In genomic region chr10:17075510-17075909, GRCh38 we compare ENCODE assay signal across 8 cellular contexts. TPM values are rescaled to one million over a fixed set of nuclear protein-coding genes. Genes with fewer than 3 reads are reported as not detected.
DNase-seq lines count a peak whose midpoint lies in the region; TF ChIP-seq lines count a peak whose summit lies in the region.

No MANE protein-coding gene starts in this region.

- in situ Hi-C loops in astrocyte of the spinal cord (cut with HindIII; ENCODE audit: low sequenced_read_pairs): no loop called here

- H3K4me1 Mint-ChIP-seq in endodermal cell: peaks cover 13% of the 10 kb centered on the region

- H3K36me3 Mint-ChIP-seq in endodermal cell (ENCODE audit: low read depth): no peaks in the 10 kb centered on the region

- no peak overlapping the region for H3K4me3 ChIP-seq in astrocyte of the spinal cord (ENCODE audit: low read depth, low read length)
- H3K4me3 ChIP-seq in subcutaneous abdominal adipose tissue (ENCODE audit: low read depth in 1 of 5, low read length in 5 of 5): no peak overlapping the region
- no peak overlapping the region for H3K4me3 ChIP-seq in endodermal cell (ENCODE audit: low read length)

- H3K4me1 ChIP-seq in subcutaneous abdominal adipose tissue (ENCODE audit: control insufficient read depth in 5 of 5, insufficient read depth in 5 of 5, low read length in 5 of 5): peaks cover 2 to 14% (median 7%) of the 10 kb centered on the region in 5 donors
- peaks cover 7% of the 10 kb centered on the region for H3K4me1 ChIP-seq in endodermal cell (ENCODE audit: control insufficient read depth, insufficient read depth, low read length)

- H3K27me3 Mint-ChIP-seq in endodermal cell (ENCODE audit: insufficient read depth): no peaks in the 10 kb centered on the region

- H3K27me3 ChIP-seq in subcutaneous abdominal adipose tissue (ENCODE audit: control insufficient read depth in 5 of 5, insufficient read depth in 4 of 5, low read length in 5 of 5): no peaks in the 10 kb centered on the region
- no peaks in the 10 kb centered on the region for H3K27me3 ChIP-seq in endodermal cell (ENCODE audit: control insufficient read depth, insufficient read depth, low read length, poor library complexity, severe bottlenecking)

- no peak overlapping the region for H3K4me3 Mint-ChIP-seq in endodermal cell

- H3K9ac ChIP-seq in subcutaneous abdominal adipose tissue (ENCODE audit: low read length in 5 of 5): no peak overlapping the region
- no peak overlapping the region for H3K9ac ChIP-seq in endodermal cell (ENCODE audit: extremely low read depth, low read length, poor library complexity, severe bottlenecking)

- TF ChIP-seq CTCF in astrocyte of the spinal cord (IDR thresholded peaks at IDR 0.05; ENCODE audit: low read depth, low read length): no peak
- no peak for TF ChIP-seq CTCF in endodermal cell (conservative IDR thresholded peaks at IDR 0.05)

- peak overlapping the region; percentile 62 for H3K27ac ChIP-seq in subcutaneous abdominal adipose tissue (ENCODE audit: low read depth, low read length)
- H3K27ac ChIP-seq in endodermal cell (ENCODE audit: low read depth, low read length): no peak overlapping the region

- H3K9me3 Mint-ChIP-seq in endodermal cell: no peaks in the 10 kb centered on the region

- no peak overlapping the region for H3K27ac Mint-ChIP-seq in endodermal cell

- H3K36me3 ChIP-seq in subcutaneous abdominal adipose tissue (ENCODE audit: control insufficient read depth in 5 of 5, insufficient read depth in 5 of 5, low read length in 5 of 5) (no peaks in the 10 kb centered on the region), endodermal cell (ENCODE audit: control insufficient read depth, insufficient read depth, low read length) (no peaks in the 10 kb centered on the region)

- H3K9me3 ChIP-seq in subcutaneous abdominal adipose tissue (ENCODE audit: control insufficient read depth in 5 of 5, low read length in 5 of 5): no peaks in the 10 kb centered on the region
- H3K9me3 ChIP-seq in endodermal cell (ENCODE audit: control insufficient read depth, low read length): no peaks in the 10 kb centered on the region

- DNase-seq in HT-29 (ENCODE audit: low spot score) (peak; percentile 21), astrocyte of the spinal cord (ENCODE audit: low read depth, low spot score) (peak; percentile 92), hepatic stellate cell (ENCODE audit: low spot score) (peak; percentile 20), NCI-H345 treated with DMSO at 0.1 percent for 48 hours (lab: John Stamatoyannopoulos, UW; ENCODE audit: unreplicated experiment) (no peak), endodermal cell (no peak)
- no peak for DNase-seq in stimulated activated CD4-positive, alpha-beta T cell treated with anti-CD3 and anti-CD28 coated beads, Interleukin-2, amount 100 ng/mL, for 24 hours
- DNase-seq in central memory CD4-positive, alpha-beta T cell: no peak

RNA-seq across cellular contexts. Expression of gene CUBN, which starts 54.1 kb away (rescaled TPM):
- under 0.01 TPM in 1 of 2 replicates, not detected in the other for total RNA-seq in HT-29 (2014; rRNA removed; shearing (Covaris generic))
- total RNA-seq in endodermal cell: 1 to 10 TPM in 1 of 2 donors, under 1 TPM in 1; 0.75 to 1.3 TPM
- polyA plus RNA-seq in endodermal cell (2013, experiment 1 of 2): 1.9 TPM
- 2.2 TPM for polyA plus RNA-seq in endodermal cell (2013, experiment 2 of 2)

Comparison
In these comparisons a context has a peak if more than half of its experiments do, and no peak if none do; other contexts are left out.
1. DNase-seq: peak in HT-29 (single experiment), astrocyte of the spinal cord (single experiment) and hepatic stellate cell (single experiment); none in NCI-H345 treated with DMSO at 0.1 percent for 48 hours (single experiment), stimulated activated CD4-positive, alpha-beta T cell treated with anti-CD3 and anti-CD28 coated beads, Interleukin-2, amount 100 ng/mL, for 24 hours (0 of 2), central memory CD4-positive, alpha-beta T cell (single experiment) and endodermal cell (single experiment).